18 cellular contexts compared by ENCODE assay signal in the genomic region with DNA sequence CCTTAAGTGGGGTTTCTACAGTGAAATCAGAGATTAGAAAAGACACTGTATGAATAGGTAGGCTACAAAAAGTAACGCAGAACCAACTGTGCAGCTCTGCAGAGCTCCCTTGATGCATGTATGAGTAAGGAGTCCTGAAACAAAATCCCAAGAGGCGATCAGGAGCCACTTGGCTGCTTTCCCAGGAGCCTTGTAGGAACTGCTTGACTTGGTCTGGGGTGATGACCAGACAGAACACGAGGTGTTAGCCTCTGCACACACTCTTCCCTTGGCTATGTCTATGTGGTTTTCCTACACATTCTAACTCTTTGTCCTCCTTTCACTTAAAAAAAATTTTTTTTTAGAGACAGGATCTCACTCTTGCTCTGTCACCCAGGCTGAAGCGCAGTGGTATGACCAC. TPM values are rescaled to one million over a fixed set of nuclear protein-coding genes. Genes with fewer than 3 reads are reported as not detected.
DNase-seq lines count a peak whose midpoint lies in the region; ATAC-seq, FAIRE-seq and TF ChIP-seq lines count a peak whose summit lies in the region.
"Had no signal": no experiment of that assay in that cellular context is flagged by ENCODE, and none has a peak within 500 bp of the region (broad histone marks: within the 10 kb centered on the region; RNA-seq: fewer than 3 reads in every experiment).

No MANE protein-coding gene starts in this region.

- TF ChIP-seq CTCF in bronchial epithelial cell (IDR thresholded peaks at IDR 0.05; ENCODE audit: insufficient read depth, low read length, severe bottlenecking), result no peak

- DNase-seq in EH (ENCODE audit: low read depth) (peak; percentile 34), LHCN-M2 (ENCODE audit: low read depth) (peak; percentile 80), bronchial epithelial cell (ENCODE audit: low read depth) (peak; percentile 12), myocyte (ENCODE audit: low read depth) (peak; percentile 50), LoVo (ENCODE audit: low spot score) (no peak), amniotic stem cell (lab: John Stamatoyannopoulos, UW) (no peak), T-helper 17 cell (no peak)
- DNase-seq: activated CD4-positive, CD25-positive, alpha-beta regulatory T cell treated with anti-CD3 and anti-CD28 coated beads, Interleukin-2, amount 50 U/mL, for 72 hours; activated CD8-positive, alpha-beta memory T cell treated with anti-CD3 and anti-CD28 coated beads, Interleukin-2, amount 10 ng/mL, durations not matched to agents 7 days and 5 days; activated effector memory CD4-positive, alpha-beta T cell treated with Interleukin-2 at 50 U/mL for 16 hours; DMS53; NCI-H1105 treated with DMSO at 0.1 percent for 48 hours; NK-92 treated with Interleukin-12 subunit alpha and Interleukin-12 subunit beta, amount 100 ng/mL, for 24 hours; occipital lobe; tibial artery had no signal

- H3K36me3 Mint-ChIP-seq in T-helper 17 cell (ENCODE audit: low read depth), result no peaks in the 10 kb centered on the region
- H3K36me3 Mint-ChIP-seq: activated CD8-positive, alpha-beta memory T cell treated with anti-CD3 and anti-CD28 coated beads, Interleukin-2, amount 10 ng/mL, durations not matched to agents 7 days and 5 days had no signal

- peaks cover 2% of the 10 kb centered on the region for H3K9me3 ChIP-seq in T-helper 17 cell (ENCODE audit: control insufficient read depth, low read length, poor library complexity, severe bottlenecking)

- no peaks in the 10 kb centered on the region for H3K27me3 Mint-ChIP-seq in T-helper 17 cell
- H3K27me3 Mint-ChIP-seq: activated CD8-positive, alpha-beta memory T cell treated with anti-CD3 and anti-CD28 coated beads, Interleukin-2, amount 10 ng/mL, durations not matched to agents 7 days and 5 days; dendritic cell treated with granulocyte-macrophage colony-stimulating factor and Interleukin-4, amounts not matched to agents 40 ng/mL and 50 ng/mL, for 4 days had no signal

- H3K27me3 ChIP-seq in bronchial epithelial cell (ENCODE audit: control insufficient read depth, insufficient read depth, low read length), result no peaks in the 10 kb centered on the region
- H3K27me3 ChIP-seq: tibial artery had no signal

- no peak overlapping the region for H3K4me3 Mint-ChIP-seq in T-helper 17 cell
- H3K4me3 Mint-ChIP-seq: activated CD8-positive, alpha-beta memory T cell treated with anti-CD3 and anti-CD28 coated beads, Interleukin-2, amount 10 ng/mL, durations not matched to agents 7 days and 5 days; dendritic cell treated with granulocyte-macrophage colony-stimulating factor and Interleukin-4, amounts not matched to agents 40 ng/mL and 50 ng/mL, for 4 days had no signal

- H3K27ac Mint-ChIP-seq in T-helper 17 cell, result no peak overlapping the region
- H3K27ac Mint-ChIP-seq: activated CD8-positive, alpha-beta memory T cell treated with anti-CD3 and anti-CD28 coated beads, Interleukin-2, amount 10 ng/mL, durations not matched to agents 7 days and 5 days; dendritic cell treated with granulocyte-macrophage colony-stimulating factor and Interleukin-4, amounts not matched to agents 40 ng/mL and 50 ng/mL, for 4 days had no signal

- no peak for FAIRE-seq in bronchial epithelial cell (lab: Jason Lieb, UNC)

- H3K36me3 ChIP-seq in bronchial epithelial cell (ENCODE audit: control insufficient read depth, insufficient read depth, low read length), result no peaks in the 10 kb centered on the region
- H3K36me3 ChIP-seq: tibial artery had no signal

- ATAC-seq in T-helper 17 cell (no peak), HG03045 (IDR thresholded peaks at IDR 0.05; ENCODE audit: unreplicated experiment) (no peak)
- ATAC-seq: activated CD8-positive, alpha-beta memory T cell treated with anti-CD3 and anti-CD28 coated beads, Interleukin-2, amount 10 ng/mL, durations not matched to agents 7 days and 5 days had no signal

- H3K4me3 ChIP-seq in bronchial epithelial cell (ENCODE audit: low read depth, low read length), result no peak overlapping the region
- H3K4me3 ChIP-seq: skin epidermis, tibial artery had no signal

- H3K4me1 Mint-ChIP-seq in T-helper 17 cell, result no peaks in the 10 kb centered on the region

RNA-seq across cellular contexts. Expression of a gene that starts 22.8 kb away (rescaled TPM):
- total RNA-seq in LHCN-M2 (2014; rRNA removed) (54.5 and 95.6 TPM in 2 replicates), bronchial epithelial cell (12.8 and 16.3 TPM in 2 replicates), myocyte (61.2 and 77.3 TPM in 2 replicates), T-helper 17 cell (10 to 100 TPM; 27.0 to 33.3 TPM)
- 19.1 TPM for polyA plus RNA-seq in LHCN-M2 (2012)
- 19.8 TPM for polyA plus RNA-seq in myocyte (2012)

Comparison
In these comparisons a context has a peak if more than half of its experiments do, and no peak if none do; other contexts are left out.
1. DNase-seq: peak in EH (single experiment), LHCN-M2 (single experiment), bronchial epithelial cell (single experiment) and myocyte (single experiment); none in LoVo (single experiment), amniotic stem cell (single experiment) and T-helper 17 cell (0 of 3).